In the genomic region with DNA sequence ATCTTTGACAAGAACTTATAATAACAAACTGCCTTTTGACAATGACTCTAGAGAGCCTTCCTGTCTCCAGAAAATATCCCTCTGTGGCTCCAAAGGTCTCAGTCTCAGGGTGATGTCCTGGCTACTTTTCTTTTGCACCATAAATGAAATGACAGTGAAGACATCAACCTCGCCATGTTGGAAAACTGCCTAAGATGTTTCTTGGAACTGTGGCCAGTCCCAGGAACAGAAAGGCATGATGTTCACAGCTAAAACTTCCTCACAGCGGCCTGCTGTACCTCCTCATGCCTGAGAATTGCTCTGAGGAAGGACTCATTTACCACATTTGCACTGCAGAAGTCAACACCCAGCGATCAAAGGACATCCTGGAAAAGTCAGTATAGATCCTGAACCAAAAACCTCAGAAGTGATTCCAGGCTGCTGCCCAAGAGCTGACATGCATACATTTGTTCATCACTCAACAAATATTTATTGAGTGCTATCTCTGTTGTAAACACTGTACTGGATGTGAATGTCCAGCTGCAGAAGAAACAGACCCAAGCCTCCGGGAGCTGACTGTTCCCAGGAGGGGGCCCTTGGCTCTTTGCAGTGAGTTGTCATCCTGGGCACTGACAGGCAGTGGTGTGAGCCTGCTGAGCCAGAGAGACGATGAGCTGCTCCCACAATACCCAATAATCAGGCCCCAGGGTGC, we compare ENCODE assay signal across 8 cellular contexts.
A peak's percentile ranks its signal among the peaks of the same experiment; 100 is the strongest.
DNase-seq lines count a peak whose midpoint lies in the region; ATAC-seq lines count a peak whose summit lies in the region.

No MANE protein-coding gene starts in this region.

- H3K27ac ChIP-seq in angular gyrus (ENCODE audit: low read depth, low read length) (peak overlapping the region; percentile 16), layer of hippocampus (ENCODE audit: low read depth, low read length) (peak overlapping the region; percentile 13), substantia nigra (ENCODE audit: low read depth, low read length, poor library complexity, severe bottlenecking) (peak overlapping the region; percentile 13)

- ATAC-seq in GM21576 (IDR thresholded peaks at IDR 0.05; ENCODE audit: unreplicated experiment) (no peak), GM19397 (IDR thresholded peaks at IDR 0.05; ENCODE audit: unreplicated experiment) (no peak)

- no peaks in the 10 kb centered on the region for H3K27me3 ChIP-seq in layer of hippocampus (ENCODE audit: control insufficient read depth, insufficient read depth, low read length)

- DNase-seq in NCI-H82 (lab: John Stamatoyannopoulos, UW) = peak; percentile 31
- no peak for DNase-seq in NCI-H82 treated with DMSO at 0.1 percent for 48 hours (lab: John Stamatoyannopoulos, UW; ENCODE audit: unreplicated experiment)
- DNase-seq in substantia nigra (lab: John Stamatoyannopoulos, UW) = peak in 14 of 49 donors; percentile 6 to 34 (median 20)
- no peak for DNase-seq in stimulated activated CD4-positive, alpha-beta T cell treated with anti-CD3 and anti-CD28 coated beads, Interleukin-4, amount 100 ng/mL, for 4 hours
